In the genomic region with DNA sequence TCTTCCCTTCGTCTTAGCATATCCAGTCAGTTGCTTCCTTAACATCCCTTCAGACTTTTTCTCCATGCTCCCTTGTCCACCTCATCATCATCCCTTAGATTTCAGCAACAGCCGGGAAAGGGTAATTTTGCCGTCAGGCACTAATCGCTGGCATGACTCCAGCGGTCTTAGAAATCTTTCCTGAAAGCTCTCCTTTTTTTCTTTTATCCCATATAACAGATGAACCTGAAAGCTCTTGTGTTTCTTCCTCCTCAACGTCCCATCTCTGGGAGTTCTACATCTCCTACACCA, we compare ENCODE assay signal across 8 cellular contexts. TPM values are rescaled to one million over a fixed set of nuclear protein-coding genes. Genes with fewer than 3 reads are reported as not detected.
DNase-seq lines count a peak whose midpoint lies in the region; ATAC-seq, FAIRE-seq and TF ChIP-seq lines count a peak whose summit lies in the region.

No MANE protein-coding gene starts in this region.

- H3K4me3 ChIP-seq in Caco-2 (ENCODE audit: low read depth, low read length), result peak overlapping the region; percentile 46
- H3K4me3 ChIP-seq in pancreas, result peak overlapping the region in 2 of 4 donors; percentile 52 to 64

- intact Hi-C loops in Caco-2 (cut with micrococcal nuclease; ENCODE audit: unreplicated experiment) (loop anchor here (1.0 kb wide), 4 partner anchors 39 to 298 kb away; no protein-coding TSS in a partner anchor), pancreas (cut with DNase I) (no loop called here)

- no peak overlapping the region for H3K27ac Mint-ChIP-seq in Caco-2 (ENCODE audit: unreplicated experiment)
- H3K27ac Mint-ChIP-seq in activated naive CD8-positive, alpha-beta T cell treated with anti-CD3 and anti-CD28 coated beads for 36 hours, result no peak overlapping the region

- no peaks in the 10 kb centered on the region for H3K4me1 Mint-ChIP-seq in Caco-2 (ENCODE audit: low read depth, unreplicated experiment)
- peaks cover 3% of the 10 kb centered on the region for H3K4me1 Mint-ChIP-seq in activated naive CD8-positive, alpha-beta T cell treated with anti-CD3 and anti-CD28 coated beads for 36 hours

- BruUV-seq in Caco-2 (replicated peaks; lab: Mats Ljungman, UMichigan), result no TSS peak

- no peak overlapping the region for H3K4me3 Mint-ChIP-seq in Caco-2 (ENCODE audit: unreplicated experiment)
- H3K4me3 Mint-ChIP-seq in activated naive CD8-positive, alpha-beta T cell treated with anti-CD3 and anti-CD28 coated beads for 36 hours, result no peak overlapping the region

- H3K4me1 ChIP-seq in Caco-2 (peaks cover 13% of the 10 kb centered on the region), pancreas (peaks cover 0 to 12% (median 10%) of the 10 kb centered on the region in 3 donors)

- ATAC-seq in pancreas (no peak), GM19035 (IDR thresholded peaks at IDR 0.05; ENCODE audit: unreplicated experiment) (no peak)

- CTCF ChIA-PET in Caco-2 (lab: Charles Lee), result interaction anchor here (1.4 kb wide), 3 partner anchors 53 to 280 kb away, joined by 3 to 4 read pairs (median 4); no protein-coding TSS in a partner anchor

- DNase-seq in Caco-2, result no peak
- peak; percentile 14 for DNase-seq in NCI-H226
- DNase-seq in epithelial cell of prostate (ENCODE audit: low read depth, low spot score), result no peak
- DNase-seq in pancreas, result peak in 4 of 6 donors; percentile 21 to 58 (median 54)
- no peak for DNase-seq in NCI-H2196 treated with DMSO at 0.1 percent for 48 hours (lab: John Stamatoyannopoulos, UW; ENCODE audit: unreplicated experiment)
- DNase-seq in cortex of kidney (lab: John Stamatoyannopoulos, UW), result no peak
- DNase-seq in activated naive CD8-positive, alpha-beta T cell treated with anti-CD3 and anti-CD28 coated beads for 36 hours, result no peak

- peaks cover 5% of the 10 kb centered on the region for H3K36me3 Mint-ChIP-seq in Caco-2 (ENCODE audit: insufficient read depth, unreplicated experiment)
- no peaks in the 10 kb centered on the region for H3K36me3 Mint-ChIP-seq in activated naive CD8-positive, alpha-beta T cell treated with anti-CD3 and anti-CD28 coated beads for 36 hours

- H3K36me3 ChIP-seq in Caco-2 (ENCODE audit: control insufficient read depth, insufficient read depth, low read length), result no peaks in the 10 kb centered on the region
- H3K36me3 ChIP-seq in pancreas, result no peaks in the 10 kb centered on the region

- no peaks in the 10 kb centered on the region for H3K27me3 Mint-ChIP-seq in Caco-2 (ENCODE audit: insufficient read depth, unreplicated experiment)
- no peaks in the 10 kb centered on the region for H3K27me3 Mint-ChIP-seq in activated naive CD8-positive, alpha-beta T cell treated with anti-CD3 and anti-CD28 coated beads for 36 hours

- no peaks in the 10 kb centered on the region for H3K9me3 Mint-ChIP-seq in Caco-2 (ENCODE audit: unreplicated experiment)
- peaks cover 2% of the 10 kb centered on the region for H3K9me3 Mint-ChIP-seq in activated naive CD8-positive, alpha-beta T cell treated with anti-CD3 and anti-CD28 coated beads for 36 hours

- no peaks in the 10 kb centered on the region for H3K9me3 ChIP-seq in Caco-2
- H3K9me3 ChIP-seq in pancreas, result no peaks in the 10 kb centered on the region

- 16 to 22% methylated on average over 6 of the region's 6 CpGs for WGBS in pancreas, 2 donors

- H3K27ac ChIP-seq in epithelial cell of prostate (peak overlapping the region; percentile 97), pancreas (peak overlapping the region in 3 of 4 donors; percentile 99 to 100 (median 99))

- POLR2A ChIA-PET in Caco-2 (lab: Charles Lee), result interaction anchor here (0.6 to 4.1 kb wide), 5 partner anchors 11 to 276 kb away, joined by 4 to 30 read pairs (median 16); partner anchors contain the start of genes BOLA1 and SF3B4

- H3K27me3 ChIP-seq in Caco-2 (replicated peaks; ENCODE audit: control insufficient read depth, insufficient read depth, low read length) (no peaks in the 10 kb centered on the region), pancreas (no peaks in the 10 kb centered on the region)

- FAIRE-seq in pancreas (lab: Jason Lieb, UNC), result no peak

- TF ChIP-seq CTCF in Caco-2 (IDR thresholded peaks at IDR 0.05; ENCODE audit: insufficient read depth in 1 of 2, low read depth in 1 of 2, low read length in 1 of 2, severe bottlenecking in 1 of 2, unreplicated experiment in 1 of 2) (no peak), pancreas (IDR thresholded peaks at IDR 0.05) (no peak)

RNA-seq across cellular contexts. Expression of gene BOLA1, which starts 10.4 kb away (rescaled TPM):
- 22.7 and 22.9 TPM in 2 replicates for total RNA-seq in Caco-2 (2022)
- 1 to 10 TPM; 7.0 to 8.8 (median 8.5) TPM for total RNA-seq in pancreas
- 10 to 100 TPM; 19.6 to 24.1 TPM for polyA plus RNA-seq in pancreas
- 10 to 100 TPM; 20.6 to 22.6 TPM for total RNA-seq in activated naive CD8-positive, alpha-beta T cell treated with anti-CD3 and anti-CD28 coated beads for 36 hours

RNA-seq across cellular contexts. Expression of gene SV2A, which starts 28.7 kb away (rescaled TPM):
- 4.7 TPM in 2 replicates for total RNA-seq in Caco-2 (2022)
- 1 to 10 TPM in 3 of 6 donors, under 1 TPM in 3; 0.32 to 2.5 (median 0.96) TPM for total RNA-seq in pancreas
- polyA plus RNA-seq in pancreas, result 1 to 10 TPM; 2.3 to 8.3 TPM
- total RNA-seq in activated naive CD8-positive, alpha-beta T cell treated with anti-CD3 and anti-CD28 coated beads for 36 hours, result 10 to 100 TPM; 12.5 to 12.8 TPM

RNA-seq across cellular contexts. Expression of gene SF3B4, which starts 38.7 kb away (rescaled TPM):
- 103 and 104 TPM in 2 replicates for total RNA-seq in Caco-2 (2022)
- total RNA-seq in pancreas, result 10 to 100 TPM; 10.5 to 23.5 (median 19.3) TPM
- polyA plus RNA-seq in pancreas, result 10 to 100 TPM; 15.7 to 24.3 TPM
- total RNA-seq in activated naive CD8-positive, alpha-beta T cell treated with anti-CD3 and anti-CD28 coated beads for 36 hours, result 100 to 1,000 TPM; 111 to 112 TPM

RNA-seq across cellular contexts. Expression of gene MTMR11, which starts 47.7 kb away (rescaled TPM):
- 2.2 and 2.3 TPM in 2 replicates for total RNA-seq in Caco-2 (2022)
- total RNA-seq in pancreas, result 10 to 100 TPM in 1 of 6 donors, 1 to 10 TPM in 5; 1.7 to 11.8 (median 3.7) TPM
- 1 to 10 TPM; 4.1 to 4.9 TPM for polyA plus RNA-seq in pancreas
- total RNA-seq in activated naive CD8-positive, alpha-beta T cell treated with anti-CD3 and anti-CD28 coated beads for 36 hours, result 1 to 10 TPM in 1 of 2 experiments, under 1 TPM in 1; 0.94 to 1.8 TPM

Comparison
In these comparisons a context has a peak if more than half of its experiments do, and no peak if none do; other contexts are left out.
1. DNase-seq: peak in NCI-H226 (single experiment) and pancreas (4 of 6); none in Caco-2 (0 of 2), epithelial cell of prostate (single experiment), NCI-H2196 treated with DMSO at 0.1 percent for 48 hours (single experiment), cortex of kidney (single experiment) and activated naive CD8-positive, alpha-beta T cell treated with anti-CD3 and anti-CD28 coated beads for 36 hours (single experiment).